ENCODE assay signal across 8 cellular contexts in the genomic region with DNA sequence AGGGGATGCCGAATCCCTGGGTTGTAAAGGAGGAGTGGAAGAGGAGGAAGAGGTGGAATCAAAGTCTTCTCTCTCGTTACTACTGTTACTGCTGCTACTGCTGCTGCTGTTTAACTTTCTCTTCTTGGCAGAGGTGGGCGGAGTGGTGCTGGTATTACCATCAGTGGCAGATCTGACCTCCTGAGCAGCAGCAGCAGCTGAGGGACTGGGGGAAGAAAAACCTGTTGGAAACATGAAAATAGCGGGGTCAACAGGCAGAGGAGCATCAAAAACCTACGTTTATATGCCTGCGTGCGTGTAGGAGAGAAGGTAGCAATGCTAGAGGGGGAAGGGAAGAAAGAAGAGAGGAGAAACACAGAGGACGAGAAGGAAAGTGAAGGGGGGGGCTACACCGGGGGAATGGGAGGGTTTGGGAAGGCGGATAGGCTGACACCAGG. TPM values are rescaled to one million over a fixed set of nuclear protein-coding genes. Genes with fewer than 3 reads are reported as not detected.
DNase-seq lines count a peak whose midpoint lies in the region; ATAC-seq and TF ChIP-seq lines count a peak whose summit lies in the region.

No MANE protein-coding gene starts in this region.

- TF ChIP-seq CTCF in mammary epithelial cell (conservative IDR thresholded peaks at IDR 0.05 in 1 of 2, IDR thresholded peaks at IDR 0.05 in 1 of 2; ENCODE audit: extremely low read depth in 1 of 2, insufficient read depth in 1 of 2, low read depth in 1 of 2, low read length in 2 of 2), result no peak

- dilution Hi-C loops in mammary epithelial cell (cut with HindIII; ENCODE audit: low sequenced_read_pairs), result no loop called here

- no peaks in the 10 kb centered on the region for H3K9me3 ChIP-seq in mammary epithelial cell (replicated peaks; ENCODE audit: insufficient read depth, low read length)

- H3K79me2 ChIP-seq in mammary epithelial cell (ENCODE audit: insufficient read depth, low read length), result peaks cover 35% of the 10 kb centered on the region

- H3K4me3 ChIP-seq in mammary epithelial cell (replicated peaks in 1 of 3; ENCODE audit: insufficient read depth in 1 of 3, low read depth in 2 of 3, low read length in 3 of 3), result peak overlapping the region; percentile 59 to 85 (median 74)

- 34% methylated on average over 6 of the region's 10 CpGs for WGBS in mammary epithelial cell (ENCODE audit: low coverage, missing lambda C conversion rate)

- DNase-seq in Right ventricle myocardium inferior (ENCODE audit: missing footprints), result no peak
- DNase-seq in cardiac septum (ENCODE audit: low spot score), result no peak
- peak; percentile 16 for DNase-seq in T1000 (lab: John Stamatoyannopoulos, UW)
- DNase-seq in mammary epithelial cell, result peak; percentile 35
- DNase-seq in stimulated activated CD4-positive, alpha-beta T cell treated with anti-CD3 and anti-CD28 coated beads, Interleukin-2, amount 100 ng/mL, for 4 hours (ENCODE audit: low read depth), result peak; percentile 15
- DNase-seq in G401 (ENCODE audit: low spot score), result no peak

- CTCF ChIA-PET in mammary epithelial cell (lab: Charles Lee; ENCODE audit: low non-redundant PET), result interaction anchor here (0.6 kb wide), 1 partner anchor 312 kb away, joined by 3 read pairs; no protein-coding TSS in a partner anchor

- ATAC-seq in Right ventricle myocardium inferior (peak; percentile 52), HG03280 (IDR thresholded peaks at IDR 0.05; ENCODE audit: unreplicated experiment) (peak; percentile 40)

- peak overlapping the region; percentile 85 for H3K4me2 ChIP-seq in mammary epithelial cell (ENCODE audit: insufficient read depth, low read depth, low read length)

- H4K20me1 ChIP-seq in mammary epithelial cell (ENCODE audit: insufficient read depth, low read length), result no peaks in the 10 kb centered on the region

- in situ Hi-C loops in mammary epithelial cell (cut with MboI; ENCODE audit: low sequenced_read_pairs in 2 of 2) (no loop called here), G401 (cut with HindIII; ENCODE audit: low sequenced_read_pairs) (no loop called here)

- peaks cover 3% of the 10 kb centered on the region for H3K4me1 ChIP-seq in mammary epithelial cell (ENCODE audit: insufficient read depth, low read length)

- peaks cover 5% of the 10 kb centered on the region for H3K36me3 ChIP-seq in mammary epithelial cell (ENCODE audit: insufficient read depth, low read length)

- H3K27ac ChIP-seq in mammary epithelial cell (ENCODE audit: insufficient read depth, low read depth, low read length) (peak overlapping the region; percentile 42), layer of hippocampus (ENCODE audit: low read depth, low read length) (peak overlapping the region; percentile 99)

- intact Hi-C loops in Right ventricle myocardium inferior (cut with DNase I) (loop anchor here (2.0 to 5.0 kb wide), 2 partner anchors 70 to 73 kb away; a partner anchor contains a TSS), cardiac septum (cut with DNase I) (no loop called here), mammary epithelial cell (cut with micrococcal nuclease) (loop anchor here (2.0 to 10.0 kb wide), 2 partner anchors 68 to 174 kb away; no protein-coding TSS in a partner anchor)

- H3K9ac ChIP-seq in mammary epithelial cell (ENCODE audit: insufficient read depth, low read length), result peak overlapping the region; percentile 74

- BruUV-seq in mammary epithelial cell (replicated peaks; lab: Mats Ljungman, UMichigan), result no TSS peak

- H3K27me3 ChIP-seq in mammary epithelial cell (ENCODE audit: insufficient read depth, low read length), result no peaks in the 10 kb centered on the region
- H3K27me3 ChIP-seq in layer of hippocampus (ENCODE audit: control insufficient read depth, insufficient read depth, low read length), result no peaks in the 10 kb centered on the region

- peak overlapping the region; percentile 59 for H2AFZ ChIP-seq in mammary epithelial cell (ENCODE audit: low read depth, low read length)

RNA-seq across cellular contexts. Expression of a gene that starts 0.3 kb away (rescaled TPM):
- total RNA-seq in Right ventricle myocardium inferior, result 18.3 TPM
- 17.9 TPM for total RNA-seq in cardiac septum
- 10 to 100 TPM; 25.9 to 51.2 TPM for total RNA-seq in mammary epithelial cell
- 12.5 TPM for polyA plus RNA-seq in mammary epithelial cell
- 40.4 TPM for polyA minus RNA-seq in mammary epithelial cell
- total RNA-seq in G401 (2014; rRNA removed; shearing (Covaris generic)), result 18.8 and 21.3 TPM in 2 replicates

RNA-seq across cellular contexts. Expression of a gene that starts 43.5 kb away (rescaled TPM):
- total RNA-seq in Right ventricle myocardium inferior (33.8 TPM), cardiac septum (26.7 TPM), mammary epithelial cell (10 to 100 TPM; 23.7 to 50.0 TPM)
- 45.7 TPM for polyA plus RNA-seq in mammary epithelial cell
- polyA minus RNA-seq in mammary epithelial cell, result 3.3 TPM
- 60.0 and 72.6 TPM in 2 replicates for total RNA-seq in G401 (2014; rRNA removed; shearing (Covaris generic))

Comparison
In these comparisons a context has a peak if more than half of its experiments do, and no peak if none do; other contexts are left out.
1. DNase-seq: peak in T1000 (single experiment), mammary epithelial cell (single experiment) and stimulated activated CD4-positive, alpha-beta T cell treated with anti-CD3 and anti-CD28 coated beads, Interleukin-2, amount 100 ng/mL, for 4 hours (single experiment); none in Right ventricle myocardium inferior (single experiment), cardiac septum (single experiment) and G401 (single experiment).